Comparison of ENCODE assay signal across 15 cellular contexts in the genomic region with DNA sequence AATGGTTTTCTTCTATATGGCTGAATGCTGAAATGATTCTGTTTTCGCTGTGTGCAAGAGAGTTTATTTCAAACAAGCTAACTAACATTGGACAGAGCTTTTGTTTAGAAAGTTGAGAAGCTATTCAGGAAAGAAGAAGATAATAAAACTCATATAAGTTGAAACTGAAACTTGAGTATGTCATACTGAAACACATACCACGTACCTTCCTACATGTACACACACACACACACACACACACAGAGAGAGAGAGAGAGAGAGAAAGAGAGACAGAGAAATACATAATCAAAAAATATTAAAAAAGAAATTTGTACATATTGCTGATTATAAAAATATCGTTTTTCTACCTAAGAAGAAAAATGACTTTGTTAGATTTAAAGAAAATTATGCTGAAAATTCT.
DNase-seq lines count a peak whose midpoint lies in the region; ATAC-seq and TF ChIP-seq lines count a peak whose summit lies in the region.
"Had no signal": no experiment of that assay in that cellular context is flagged by ENCODE, and none has a peak within 500 bp of the region (broad histone marks: within the 10 kb centered on the region; RNA-seq: fewer than 3 reads in every experiment).

No MANE protein-coding gene starts in this region.

- no peak overlapping the region for H3K27ac ChIP-seq in Peyer's patch
- H3K27ac ChIP-seq: neutrophil had no signal

- TF ChIP-seq CTCF in choroid plexus epithelial cell (conservative IDR thresholded peaks at IDR 0.05; ENCODE audit: low read depth, low read length) (no peak), Peyer's patch (IDR thresholded peaks at IDR 0.05) (no peak)

- TF ChIP-seq POLR2A in Peyer's patch (IDR thresholded peaks at IDR 0.05) = no peak

- H3K4me1 ChIP-seq in Peyer's patch = no peaks in the 10 kb centered on the region

- H3K9me3 ChIP-seq in Peyer's patch = no peaks in the 10 kb centered on the region
- H3K9me3 ChIP-seq: neutrophil had no signal

- ATAC-seq in GM18861 (IDR thresholded peaks at IDR 0.05; ENCODE audit: unreplicated experiment) (peak; percentile 78), HG02588 (IDR thresholded peaks at IDR 0.05; ENCODE audit: unreplicated experiment) (peak; percentile 82), HG03196 (IDR thresholded peaks at IDR 0.05; ENCODE audit: unreplicated experiment) (peak; percentile 83)
- ATAC-seq: WTC11 had no signal

- DNase-seq in choroid plexus epithelial cell (ENCODE audit: low read depth) (peak; percentile 13), NOMO-1 treated with dmso at 0.1 percent for 144 hours (lab: John Stamatoyannopoulos, UW; ENCODE audit: unreplicated experiment) (no peak), DMS114 treated with DMSO at 0.1 percent for 48 hours (lab: John Stamatoyannopoulos, UW; ENCODE audit: unreplicated experiment) (no peak), Peyer's patch (no peak)
- DNase-seq: activated naive CD4-positive, alpha-beta T cell treated with anti-CD3 and anti-CD28 coated beads for 36 hours; KBM-7; mesendoderm; NCI-H1436; NCI-H510A; stimulated activated naive CD4-positive, alpha-beta T cell had no signal

- no peak overlapping the region for H3K4me3 ChIP-seq in choroid plexus epithelial cell (ENCODE audit: low read depth, low read length)
- no peak overlapping the region for H3K4me3 ChIP-seq in Peyer's patch

- no peaks in the 10 kb centered on the region for H3K36me3 ChIP-seq in Peyer's patch
- H3K36me3 ChIP-seq: neutrophil had no signal

- H3K27me3 ChIP-seq in Peyer's patch = no peaks in the 10 kb centered on the region
- H3K27me3 ChIP-seq: neutrophil had no signal
